In the genomic region with DNA sequence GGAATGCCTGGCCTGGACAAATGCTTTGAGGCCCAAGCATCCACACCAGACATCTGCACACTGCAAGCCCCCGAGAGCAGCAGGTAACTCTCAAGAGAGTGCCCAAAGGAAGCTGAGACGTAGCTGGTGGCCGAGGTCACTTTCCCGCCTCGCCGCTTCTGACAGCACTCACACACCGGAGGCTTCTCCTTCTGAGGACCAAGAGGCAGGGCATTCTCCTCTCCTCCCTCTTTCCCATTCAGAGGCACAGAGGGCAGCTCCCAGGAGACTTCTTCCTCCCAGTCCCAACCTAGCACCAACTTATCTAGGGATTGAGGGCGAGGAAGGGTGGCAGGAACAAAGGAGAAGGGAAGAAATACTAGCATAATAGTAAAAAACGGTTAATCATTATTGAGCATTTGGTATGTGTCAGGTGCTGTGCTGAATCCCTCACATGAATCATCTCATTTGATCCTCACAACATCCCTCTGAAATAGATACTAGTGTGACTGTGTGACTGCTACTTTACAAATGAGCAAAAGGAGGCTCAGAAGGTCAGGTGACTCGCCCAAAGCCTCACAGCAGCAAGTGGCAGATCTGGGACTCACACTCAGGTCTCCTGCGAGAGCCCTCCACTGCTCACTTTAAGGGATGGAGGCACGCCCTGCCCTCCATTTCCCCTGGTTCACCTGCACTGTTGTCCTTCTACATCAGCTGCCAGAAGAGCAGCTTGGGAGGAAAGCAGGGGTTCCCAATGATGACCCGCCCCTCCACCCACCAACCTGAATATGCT, we compare ENCODE assay signal across 7 cellular contexts.
A peak's percentile ranks its signal among the peaks of the same experiment; 100 is the strongest.
DNase-seq lines count a peak whose midpoint lies in the region; ATAC-seq and TF ChIP-seq lines count a peak whose summit lies in the region.

No MANE protein-coding gene starts in this region.

- H3K4me1 Mint-ChIP-seq in stimulated activated naive B cell treated with anti-CD40 and anti-IgM and Interleukin-4, amounts not matched to agents 10 μg/mL and 1 μg/mL and 100 μg/mL, for 72 hours, result peaks cover 48 to 64% of the 10 kb centered on the region in 2 donors

- H3K4me3 ChIP-seq in fibroblast of mammary gland (ENCODE audit: control insufficient read depth, low read depth, low read length), result no peak overlapping the region

- H3K36me3 Mint-ChIP-seq in stimulated activated naive B cell treated with anti-CD40 and anti-IgM and Interleukin-4, amounts not matched to agents 10 μg/mL and 1 μg/mL and 100 μg/mL, for 72 hours, result peaks cover 0 to 11% of the 10 kb centered on the region in 2 donors

- DNase-seq in HCEC 1CT (peak; percentile 59), fibroblast of mammary gland (ENCODE audit: low read depth) (peak; percentile 57), NCI-H2107 treated with DMSO at 0.1 percent for 48 hours (lab: John Stamatoyannopoulos, UW; ENCODE audit: unreplicated experiment) (no peak)
- DNase-seq in activated CD4-positive, alpha-beta T cell treated with anti-CD3 and anti-CD28 coated beads for 4 hours, result peak; percentile 38 to 48
- DNase-seq in stimulated activated naive B cell treated with anti-CD40 and anti-IgM and Interleukin-4, amounts not matched to agents 10 μg/mL and 1 μg/mL and 100 μg/mL, for 72 hours, result no peak

- H3K27ac Mint-ChIP-seq in stimulated activated naive B cell treated with anti-CD40 and anti-IgM and Interleukin-4, amounts not matched to agents 10 μg/mL and 1 μg/mL and 100 μg/mL, for 72 hours, result peak overlapping the region; percentile 96

- H3K4me3 Mint-ChIP-seq in stimulated activated naive B cell treated with anti-CD40 and anti-IgM and Interleukin-4, amounts not matched to agents 10 μg/mL and 1 μg/mL and 100 μg/mL, for 72 hours, result peak overlapping the region; percentile 90

- no peaks in the 10 kb centered on the region for H3K9me3 Mint-ChIP-seq in stimulated activated naive B cell treated with anti-CD40 and anti-IgM and Interleukin-4, amounts not matched to agents 10 μg/mL and 1 μg/mL and 100 μg/mL, for 72 hours

- ATAC-seq in stimulated activated naive B cell treated with anti-CD40 and anti-IgM and Interleukin-4, amounts not matched to agents 10 μg/mL and 1 μg/mL and 100 μg/mL, for 72 hours (replicated peaks), result peak; percentile 61 to 63
- ATAC-seq in GM21447 (IDR thresholded peaks at IDR 0.05; ENCODE audit: unreplicated experiment) (no peak), GM18517 (IDR thresholded peaks at IDR 0.05; ENCODE audit: unreplicated experiment) (no peak)

- H3K27me3 Mint-ChIP-seq in stimulated activated naive B cell treated with anti-CD40 and anti-IgM and Interleukin-4, amounts not matched to agents 10 μg/mL and 1 μg/mL and 100 μg/mL, for 72 hours, result no peaks in the 10 kb centered on the region

- no peak for TF ChIP-seq CTCF in fibroblast of mammary gland (conservative IDR thresholded peaks at IDR 0.05; ENCODE audit: control insufficient read depth, insufficient read depth, low read depth, low read length)

Comparison
In these comparisons a context has a peak if more than half of its experiments do, and no peak if none do; other contexts are left out.
1. DNase-seq: peak in HCEC 1CT (single experiment), activated CD4-positive, alpha-beta T cell treated with anti-CD3 and anti-CD28 coated beads for 4 hours (2 of 2) and fibroblast of mammary gland (single experiment); none in stimulated activated naive B cell treated with anti-CD40 and anti-IgM and Interleukin-4, amounts not matched to agents 10 μg/mL and 1 μg/mL and 100 μg/mL, for 72 hours (single experiment) and NCI-H2107 treated with DMSO at 0.1 percent for 48 hours (single experiment).
2. ATAC-seq: peak in stimulated activated naive B cell treated with anti-CD40 and anti-IgM and Interleukin-4, amounts not matched to agents 10 μg/mL and 1 μg/mL and 100 μg/mL, for 72 hours (2 of 2); none in GM21447 (single experiment) and GM18517 (single experiment).